ENCODE assay signal across 8 cellular contexts in the genomic region with DNA sequence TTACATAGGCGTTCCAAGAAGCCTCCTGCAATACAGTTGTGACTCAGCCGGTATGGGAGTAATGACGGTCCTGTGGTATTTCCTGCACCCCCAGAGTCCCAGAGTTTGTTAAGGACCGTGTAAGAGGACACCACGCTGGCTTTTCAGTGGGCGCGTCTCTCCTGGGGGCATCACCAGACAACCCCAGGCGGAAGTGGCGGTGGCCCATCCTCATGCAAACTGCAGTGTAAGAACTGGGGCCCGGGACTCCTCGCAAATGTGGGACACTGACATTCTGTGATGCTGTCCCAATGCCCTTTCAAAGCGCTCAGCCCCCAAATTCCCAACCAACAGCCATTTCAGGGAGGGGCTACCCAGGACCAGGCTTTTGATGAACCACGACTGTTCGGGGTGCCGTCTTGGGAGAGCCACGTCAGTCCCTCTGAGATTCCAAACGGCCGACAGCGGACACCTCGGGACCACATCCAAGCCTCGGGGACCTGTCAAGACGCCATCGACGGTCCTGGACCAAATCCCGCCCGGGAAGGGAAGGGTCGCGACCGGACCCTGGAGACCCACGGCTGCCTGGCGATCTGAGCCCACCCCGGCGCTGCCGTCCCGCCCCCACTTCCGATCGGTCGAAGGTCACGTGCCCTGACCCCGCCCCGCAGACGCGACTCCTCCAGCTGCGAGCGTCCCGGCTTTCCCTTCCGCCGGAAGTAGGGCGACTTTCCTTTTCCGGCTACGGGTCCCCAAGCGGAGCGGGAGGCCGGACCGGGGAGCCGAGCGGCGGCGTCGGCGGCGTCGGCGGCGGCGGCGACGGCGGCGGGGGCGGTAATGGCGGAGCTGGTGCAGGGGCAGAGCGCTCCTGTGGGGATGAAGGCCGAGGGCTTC. TPM values are rescaled to one million over a fixed set of nuclear protein-coding genes. Genes with fewer than 3 reads are reported as not detected.
A peak's percentile ranks its signal among the peaks of the same experiment; 100 is the strongest.
DNase-seq lines count a peak whose midpoint lies in the region; ATAC-seq and TF ChIP-seq lines count a peak whose summit lies in the region.

A gene with protein sequence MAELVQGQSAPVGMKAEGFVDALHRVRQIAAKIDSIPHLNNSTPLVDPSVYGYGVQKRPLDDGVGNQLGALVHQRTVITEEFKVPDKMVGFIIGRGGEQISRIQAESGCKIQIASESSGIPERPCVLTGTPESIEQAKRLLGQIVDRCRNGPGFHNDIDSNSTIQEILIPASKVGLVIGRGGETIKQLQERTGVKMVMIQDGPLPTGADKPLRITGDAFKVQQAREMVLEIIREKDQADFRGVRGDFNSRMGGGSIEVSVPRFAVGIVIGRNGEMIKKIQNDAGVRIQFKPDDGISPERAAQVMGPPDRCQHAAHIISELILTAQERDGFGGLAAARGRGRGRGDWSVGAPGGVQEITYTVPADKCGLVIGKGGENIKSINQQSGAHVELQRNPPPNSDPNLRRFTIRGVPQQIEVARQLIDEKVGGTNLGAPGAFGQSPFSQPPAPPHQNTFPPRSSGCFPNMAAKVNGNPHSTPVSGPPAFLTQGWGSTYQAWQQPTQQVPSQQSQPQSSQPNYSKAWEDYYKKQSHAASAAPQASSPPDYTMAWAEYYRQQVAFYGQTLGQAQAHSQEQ (plus strand): TSS at position 713 of the 873 bp plus-strand sequence. CDS start 104 bp downstream, at position 817.

- H3K4me1 ChIP-seq in BLaER1 treated with 17β-estradiol and CSF1 and Interleukin-3, amounts not matched to agents 10 nM and 100 nM = peaks cover 21 to 41% (median 32%) of the 10 kb centered on the region in 10 experiments

- H3K27ac ChIP-seq in BLaER1 treated with 17β-estradiol and CSF1 and Interleukin-3, amounts not matched to agents 10 nM and 100 nM = peak within 1 kb of the TSS; percentile 77 to 96 (median 90)

- peak; percentile 95 for DNase-seq in NCI-H774 (lab: John Stamatoyannopoulos, UW)
- DNase-seq in activated CD4-positive, alpha-beta T cell treated with anti-CD3 and anti-CD28 coated beads, Interleukin-2, amount 50 U/mL, for 48 hours = peak; percentile 94 to 95
- DNase-seq in dermis microvascular lymphatic vessel endothelial cell (ENCODE audit: low read depth in 2 of 2) = peak; percentile 71 to 86
- DNase-seq in lower leg skin (ENCODE audit: low spot score in 2 of 2) = peak; percentile 91 to 98
- DNase-seq in stimulated activated CD4-positive, alpha-beta T cell treated with anti-CD3 and anti-CD28 coated beads, Interleukin-4, amount 100 ng/mL, for 4 hours = peak; percentile 87 to 93

- H3K9me3 ChIP-seq in BLaER1 treated with 17β-estradiol and CSF1 and Interleukin-3, amounts not matched to agents 10 nM and 100 nM (replicated peaks in 1 of 11) = no peaks in the 10 kb centered on the region

- H3K27me3 ChIP-seq in BLaER1 treated with 17β-estradiol and CSF1 and Interleukin-3, amounts not matched to agents 10 nM and 100 nM = no peaks in the 10 kb centered on the region

- TF ChIP-seq CTCF in lower leg skin (IDR thresholded peaks at IDR 0.05) = no peak

- H4K20me1 ChIP-seq in BLaER1 treated with 17β-estradiol and CSF1 and Interleukin-3, amounts not matched to agents 10 nM and 100 nM = peaks cover 35 to 46% (median 40%) of the 10 kb centered on the region in 11 experiments; a peak in 21 of 22 replicates

- H3K36me3 ChIP-seq in BLaER1 treated with 17β-estradiol and CSF1 and Interleukin-3, amounts not matched to agents 10 nM and 100 nM = peaks cover 19 to 36% (median 30%) of the 10 kb centered on the region in 11 experiments; a peak in 19 of 22 replicates

- peak in 1 of 2 donors; percentile 9 for TF ChIP-seq POLR2A in lower leg skin (IDR thresholded peaks at IDR 0.05)

- H3K4me3 ChIP-seq in BLaER1 treated with 17β-estradiol and CSF1 and Interleukin-3, amounts not matched to agents 10 nM and 100 nM = peak within 1 kb of the TSS; percentile 71 to 97 (median 92)
- H3K4me3 ChIP-seq in lower leg skin (ENCODE audit: low read depth, poor library complexity, severe bottlenecking) = peak within 1 kb of the TSS; percentile 85

- H3K4me2 ChIP-seq in BLaER1 treated with 17β-estradiol and CSF1 and Interleukin-3, amounts not matched to agents 10 nM and 100 nM = peak within 1 kb of the TSS; percentile 84 to 97 (median 93)

- intact Hi-C loops in lower leg skin (cut with DNase I; ENCODE audit: low total_unique reads) = no loop called here

- H3K9ac ChIP-seq in BLaER1 treated with 17β-estradiol and CSF1 and Interleukin-3, amounts not matched to agents 10 nM and 100 nM = peak within 1 kb of the TSS; percentile 86 to 97 (median 92)

- 0% methylated on average over 24 to 40 of the region's 74 CpGs for whole genome bisulfite sequencing in lower leg skin, 2 donors

- ATAC-seq in GM19372 (IDR thresholded peaks at IDR 0.05; ENCODE audit: low read depth, unreplicated experiment) (peak; percentile 74), HG03565 (IDR thresholded peaks at IDR 0.05; ENCODE audit: unreplicated experiment) (peak; percentile 66)

RNA-seq across cellular contexts. Expression of the gene that starts here (rescaled TPM):
- total RNA-seq in dermis microvascular lymphatic vessel endothelial cell (26.7 and 27.1 TPM in 2 replicates), lower leg skin (10 to 100 TPM; 27.5 to 40.7 (median 31.7) TPM)

Comparison
In these comparisons a context has a peak if more than half of its experiments do, and no peak if none do; other contexts are left out.
1. Peak in every context shown above with its lines: DNase-seq, ATAC-seq, H3K4me3 ChIP-seq and H3K27ac ChIP-seq.